In the genomic region with DNA sequence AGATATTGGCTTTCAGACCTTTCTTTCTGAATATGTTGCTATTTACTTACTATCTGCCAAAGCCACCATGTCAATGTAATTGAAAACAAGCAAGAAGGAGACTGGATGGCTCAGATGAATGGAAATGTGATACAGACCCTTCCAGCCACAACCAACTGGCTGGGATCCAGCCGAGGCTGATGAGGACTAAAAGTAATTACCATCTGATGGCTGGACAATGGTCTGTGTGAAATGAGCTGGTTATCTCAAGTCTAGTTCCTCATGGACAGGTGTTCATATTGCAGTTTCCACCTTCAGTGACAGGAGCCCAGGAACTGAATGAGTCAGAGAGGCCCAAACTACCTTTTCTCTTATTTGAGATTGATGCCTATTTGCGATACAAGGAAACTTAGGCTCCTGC, we compare ENCODE assay signal across 28 cellular contexts.
A peak's percentile ranks its signal among the peaks of the same experiment; 100 is the strongest.
DNase-seq lines count a peak whose midpoint lies in the region; ATAC-seq and TF ChIP-seq lines count a peak whose summit lies in the region.
"Had no signal": no experiment of that assay in that cellular context is flagged by ENCODE, and none has a peak within 500 bp of the region (broad histone marks: within the 10 kb centered on the region; RNA-seq: fewer than 3 reads in every experiment).

No MANE protein-coding gene starts in this region.

- H3K9me2 ChIP-seq in GM23338 (ENCODE audit: insufficient read depth), result no peaks in the 10 kb centered on the region

- no peak overlapping the region for H3K4me2 ChIP-seq in GM23338

- no peak for ATAC-seq in GM23338
- ATAC-seq: gastroesophageal sphincter, left colon, PC-3, right cardiac atrium, Right ventricle myocardium inferior had no signal

- no peak for TF ChIP-seq CTCF in GM23338 (conservative IDR thresholded peaks at IDR 0.05; ENCODE audit: low read depth in 2 of 2)

- no peaks in the 10 kb centered on the region for H3K79me2 ChIP-seq in GM23338 (replicated peaks; ENCODE audit: insufficient read depth)
- H3K79me2 ChIP-seq: parathyroid adenoma had no signal

- H3K27me3 Mint-ChIP-seq in GM23338 (ENCODE audit: insufficient read depth, low read depth, poor library complexity), result no peaks in the 10 kb centered on the region

- H4K20me1 ChIP-seq in GM23338 (replicated peaks; ENCODE audit: insufficient read depth), result no peaks in the 10 kb centered on the region

- no peak overlapping the region for H3K4me3 Mint-ChIP-seq in GM23338
- H3K4me3 Mint-ChIP-seq: activated T-cell treated with anti-CD3 and anti-CD28 coated beads, Interleukin-2, amount 50 U/mL, for 24 hours; memory B cell; neural crest cell had no signal

- DNase-seq in Daoy (ENCODE audit: low read depth), result peak; percentile 27
- no peak for DNase-seq in GM23338 (ENCODE audit: low spot score)
- DNase-seq in NCI-H2029 (lab: John Stamatoyannopoulos, UW), result peak; percentile 54
- DNase-seq in SK-N-DZ (ENCODE audit: low spot score), result peak; percentile 75
- DNase-seq in A172 (ENCODE audit: low spot score), result no peak
- no peak for DNase-seq in activated T-cell treated with anti-CD3 and anti-CD28 coated beads for 4 hours
- DNase-seq in posterior vena cava (ENCODE audit: low spot score), result no peak
- DNase-seq: activated CD4-positive, alpha-beta T cell treated with anti-CD3 and anti-CD28 coated beads for 48 hours; activated CD8-positive, alpha-beta memory T cell treated with anti-CD3 and anti-CD28 coated beads for 24 hours; activated T-cell treated with anti-CD3 and anti-CD28 coated beads, Interleukin-2, amount 50 U/mL, for 24 hours; Calu3; dorsolateral prefrontal cortex; hippocampal formation; left colon; NCI-H1436 treated with DMSO at 0.1 percent for 48 hours; NCI-H446; NK-92 treated with Interleukin-12 subunit alpha and Interleukin-12 subunit beta, amount 100 ng/mL, for 24 hours; PC-3; right cardiac atrium; T1000; upper lobe of left lung; WERI-Rb-1 had no signal

- peaks cover 3% of the 10 kb centered on the region; the same call in 1 of the 3 replicates for H3K4me1 Mint-ChIP-seq in GM23338
- H3K4me1 Mint-ChIP-seq: memory B cell had no signal

- no peaks in the 10 kb centered on the region for H3F3A ChIP-seq in GM23338 (replicated peaks; ENCODE audit: low read depth)

- no peaks in the 10 kb centered on the region for H3K36me3 ChIP-seq in GM23338 (ENCODE audit: insufficient read depth)
- H3K36me3 ChIP-seq: gastroesophageal sphincter, upper lobe of left lung, WERI-Rb-1 had no signal

- peak overlapping the region; percentile 38; the same call in 1 of the 2 replicates for H2AFZ ChIP-seq in GM23338
- H2AFZ ChIP-seq: parathyroid adenoma had no signal

- H3K4me3 ChIP-seq in GM23338, result no peak overlapping the region
- H3K4me3 ChIP-seq: dorsolateral prefrontal cortex, gastroesophageal sphincter, upper lobe of left lung had no signal

- intact Hi-C loops in posterior vena cava (cut with DNase I), result no loop called here

- no peaks in the 10 kb centered on the region for H3K27me3 ChIP-seq in GM23338 (ENCODE audit: insufficient read depth)
- H3K27me3 ChIP-seq: upper lobe of left lung had no signal

- no peaks in the 10 kb centered on the region for H3K9me3 Mint-ChIP-seq in GM23338
- H3K9me3 Mint-ChIP-seq: activated T-cell treated with anti-CD3 and anti-CD28 coated beads, Interleukin-2, amount 50 U/mL, for 24 hours; memory B cell had no signal

- no peaks in the 10 kb centered on the region for H3K36me3 Mint-ChIP-seq in GM23338 (ENCODE audit: low read depth)
- H3K36me3 Mint-ChIP-seq: memory B cell had no signal

- H3K27ac ChIP-seq in GM23338 (ENCODE audit: low read depth), result no peak overlapping the region
- H3K27ac ChIP-seq: C4-2B, dorsolateral prefrontal cortex, gastroesophageal sphincter, parathyroid adenoma, upper lobe of left lung, WERI-Rb-1 had no signal

- no peak overlapping the region for H3K27ac Mint-ChIP-seq in GM23338
- H3K27ac Mint-ChIP-seq: activated T-cell treated with anti-CD3 and anti-CD28 coated beads, Interleukin-2, amount 50 U/mL, for 24 hours; memory B cell had no signal

- no peaks in the 10 kb centered on the region for H3K4me1 ChIP-seq in GM23338 (ENCODE audit: insufficient read depth)
- H3K4me1 ChIP-seq: gastroesophageal sphincter, parathyroid adenoma, upper lobe of left lung had no signal

TF ChIP-seq in GM23338, 12 proteins besides CTCF, POLR2A, EP300 and RAD21 (continues in another document):
- TF ChIP-seq CREB1 (CRISPR knock-in tag; IDR thresholded peaks at IDR 0.05; ENCODE audit: low read depth) (no peak), ZNF331 (CRISPR knock-in tag; IDR thresholded peaks at IDR 0.05; ENCODE audit: low read depth) (no peak)
- TF ChIP-seq, protein P1, sequence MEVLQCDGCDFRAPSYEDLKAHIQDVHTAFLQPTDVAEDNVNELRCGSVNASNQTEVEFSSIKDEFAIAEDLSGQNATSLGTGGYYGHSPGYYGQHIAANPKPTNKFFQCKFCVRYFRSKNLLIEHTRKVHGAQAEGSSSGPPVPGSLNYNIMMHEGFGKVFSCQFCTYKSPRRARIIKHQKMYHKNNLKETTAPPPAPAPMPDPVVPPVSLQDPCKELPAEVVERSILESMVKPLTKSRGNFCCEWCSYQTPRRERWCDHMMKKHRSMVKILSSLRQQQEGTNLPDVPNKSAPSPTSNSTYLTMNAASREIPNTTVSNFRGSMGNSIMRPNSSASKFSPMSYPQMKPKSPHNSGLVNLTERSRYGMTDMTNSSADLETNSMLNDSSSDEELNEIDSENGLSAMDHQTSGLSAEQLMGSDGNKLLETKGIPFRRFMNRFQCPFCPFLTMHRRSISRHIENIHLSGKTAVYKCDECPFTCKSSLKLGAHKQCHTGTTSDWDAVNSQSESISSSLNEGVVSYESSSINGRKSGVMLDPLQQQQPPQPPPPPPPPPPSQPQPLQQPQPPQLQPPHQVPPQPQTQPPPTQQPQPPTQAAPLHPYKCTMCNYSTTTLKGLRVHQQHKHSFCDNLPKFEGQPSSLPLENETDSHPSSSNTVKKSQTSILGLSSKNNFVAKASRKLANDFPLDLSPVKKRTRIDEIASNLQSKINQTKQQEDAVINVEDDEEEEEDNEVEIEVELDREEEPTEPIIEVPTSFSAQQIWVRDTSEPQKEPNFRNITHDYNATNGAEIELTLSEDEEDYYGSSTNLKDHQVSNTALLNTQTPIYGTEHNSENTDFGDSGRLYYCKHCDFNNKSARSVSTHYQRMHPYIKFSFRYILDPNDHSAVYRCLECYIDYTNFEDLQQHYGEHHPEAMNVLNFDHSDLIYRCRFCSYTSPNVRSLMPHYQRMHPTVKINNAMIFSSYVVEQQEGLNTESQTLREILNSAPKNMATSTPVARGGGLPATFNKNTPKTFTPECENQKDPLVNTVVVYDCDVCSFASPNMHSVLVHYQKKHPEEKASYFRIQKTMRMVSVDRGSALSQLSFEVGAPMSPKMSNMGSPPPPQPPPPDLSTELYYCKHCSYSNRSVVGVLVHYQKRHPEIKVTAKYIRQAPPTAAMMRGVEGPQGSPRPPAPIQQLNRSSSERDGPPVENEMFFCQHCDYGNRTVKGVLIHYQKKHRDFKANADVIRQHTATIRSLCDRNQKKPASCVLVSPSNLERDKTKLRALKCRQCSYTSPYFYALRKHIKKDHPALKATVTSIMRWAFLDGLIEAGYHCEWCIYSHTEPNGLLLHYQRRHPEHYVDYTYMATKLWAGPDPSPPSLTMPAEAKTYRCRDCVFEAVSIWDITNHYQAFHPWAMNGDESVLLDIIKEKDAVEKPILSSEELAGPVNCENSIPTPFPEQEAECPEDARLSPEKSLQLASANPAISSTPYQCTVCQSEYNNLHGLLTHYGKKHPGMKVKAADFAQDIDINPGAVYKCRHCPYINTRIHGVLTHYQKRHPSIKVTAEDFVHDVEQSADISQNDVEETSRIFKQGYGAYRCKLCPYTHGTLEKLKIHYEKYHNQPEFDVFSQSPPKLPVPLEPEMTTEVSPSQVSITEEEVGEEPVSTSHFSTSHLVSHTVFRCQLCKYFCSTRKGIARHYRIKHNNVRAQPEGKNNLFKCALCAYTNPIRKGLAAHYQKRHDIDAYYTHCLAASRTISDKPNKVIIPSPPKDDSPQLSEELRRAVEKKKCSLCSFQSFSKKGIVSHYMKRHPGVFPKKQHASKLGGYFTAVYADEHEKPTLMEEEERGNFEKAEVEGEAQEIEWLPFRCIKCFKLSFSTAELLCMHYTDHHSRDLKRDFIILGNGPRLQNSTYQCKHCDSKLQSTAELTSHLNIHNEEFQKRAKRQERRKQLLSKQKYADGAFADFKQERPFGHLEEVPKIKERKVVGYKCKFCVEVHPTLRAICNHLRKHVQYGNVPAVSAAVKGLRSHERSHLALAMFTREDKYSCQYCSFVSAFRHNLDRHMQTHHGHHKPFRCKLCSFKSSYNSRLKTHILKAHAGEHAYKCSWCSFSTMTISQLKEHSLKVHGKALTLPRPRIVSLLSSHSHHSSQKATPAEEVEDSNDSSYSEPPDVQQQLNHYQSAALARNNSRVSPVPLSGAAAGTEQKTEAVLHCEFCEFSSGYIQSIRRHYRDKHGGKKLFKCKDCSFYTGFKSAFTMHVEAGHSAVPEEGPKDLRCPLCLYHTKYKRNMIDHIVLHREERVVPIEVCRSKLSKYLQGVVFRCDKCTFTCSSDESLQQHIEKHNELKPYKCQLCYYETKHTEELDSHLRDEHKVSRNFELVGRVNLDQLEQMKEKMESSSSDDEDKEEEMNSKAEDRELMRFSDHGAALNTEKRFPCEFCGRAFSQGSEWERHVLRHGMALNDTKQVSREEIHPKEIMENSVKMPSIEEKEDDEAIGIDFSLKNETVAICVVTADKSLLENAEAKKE (CRISPR knock-in tag; IDR thresholded peaks at IDR 0.05), result no peak
- TF ChIP-seq, protein P2, sequence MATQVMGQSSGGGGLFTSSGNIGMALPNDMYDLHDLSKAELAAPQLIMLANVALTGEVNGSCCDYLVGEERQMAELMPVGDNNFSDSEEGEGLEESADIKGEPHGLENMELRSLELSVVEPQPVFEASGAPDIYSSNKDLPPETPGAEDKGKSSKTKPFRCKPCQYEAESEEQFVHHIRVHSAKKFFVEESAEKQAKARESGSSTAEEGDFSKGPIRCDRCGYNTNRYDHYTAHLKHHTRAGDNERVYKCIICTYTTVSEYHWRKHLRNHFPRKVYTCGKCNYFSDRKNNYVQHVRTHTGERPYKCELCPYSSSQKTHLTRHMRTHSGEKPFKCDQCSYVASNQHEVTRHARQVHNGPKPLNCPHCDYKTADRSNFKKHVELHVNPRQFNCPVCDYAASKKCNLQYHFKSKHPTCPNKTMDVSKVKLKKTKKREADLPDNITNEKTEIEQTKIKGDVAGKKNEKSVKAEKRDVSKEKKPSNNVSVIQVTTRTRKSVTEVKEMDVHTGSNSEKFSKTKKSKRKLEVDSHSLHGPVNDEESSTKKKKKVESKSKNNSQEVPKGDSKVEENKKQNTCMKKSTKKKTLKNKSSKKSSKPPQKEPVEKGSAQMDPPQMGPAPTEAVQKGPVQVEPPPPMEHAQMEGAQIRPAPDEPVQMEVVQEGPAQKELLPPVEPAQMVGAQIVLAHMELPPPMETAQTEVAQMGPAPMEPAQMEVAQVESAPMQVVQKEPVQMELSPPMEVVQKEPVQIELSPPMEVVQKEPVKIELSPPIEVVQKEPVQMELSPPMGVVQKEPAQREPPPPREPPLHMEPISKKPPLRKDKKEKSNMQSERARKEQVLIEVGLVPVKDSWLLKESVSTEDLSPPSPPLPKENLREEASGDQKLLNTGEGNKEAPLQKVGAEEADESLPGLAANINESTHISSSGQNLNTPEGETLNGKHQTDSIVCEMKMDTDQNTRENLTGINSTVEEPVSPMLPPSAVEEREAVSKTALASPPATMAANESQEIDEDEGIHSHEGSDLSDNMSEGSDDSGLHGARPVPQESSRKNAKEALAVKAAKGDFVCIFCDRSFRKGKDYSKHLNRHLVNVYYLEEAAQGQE (IDR thresholded peaks at IDR 0.05; ENCODE audit: unreplicated experiment), result no peak

Comparison
In these comparisons a context has a peak if more than half of its experiments do, and no peak if none do; other contexts are left out.
1. DNase-seq: peak in Daoy (single experiment), NCI-H2029 (single experiment) and SK-N-DZ (single experiment); none in GM23338 (single experiment), A172 (single experiment), activated T-cell treated with anti-CD3 and anti-CD28 coated beads for 4 hours (single experiment) and posterior vena cava (single experiment).